Comparison of ENCODE assay signal across 8 cellular contexts in the genomic region with DNA sequence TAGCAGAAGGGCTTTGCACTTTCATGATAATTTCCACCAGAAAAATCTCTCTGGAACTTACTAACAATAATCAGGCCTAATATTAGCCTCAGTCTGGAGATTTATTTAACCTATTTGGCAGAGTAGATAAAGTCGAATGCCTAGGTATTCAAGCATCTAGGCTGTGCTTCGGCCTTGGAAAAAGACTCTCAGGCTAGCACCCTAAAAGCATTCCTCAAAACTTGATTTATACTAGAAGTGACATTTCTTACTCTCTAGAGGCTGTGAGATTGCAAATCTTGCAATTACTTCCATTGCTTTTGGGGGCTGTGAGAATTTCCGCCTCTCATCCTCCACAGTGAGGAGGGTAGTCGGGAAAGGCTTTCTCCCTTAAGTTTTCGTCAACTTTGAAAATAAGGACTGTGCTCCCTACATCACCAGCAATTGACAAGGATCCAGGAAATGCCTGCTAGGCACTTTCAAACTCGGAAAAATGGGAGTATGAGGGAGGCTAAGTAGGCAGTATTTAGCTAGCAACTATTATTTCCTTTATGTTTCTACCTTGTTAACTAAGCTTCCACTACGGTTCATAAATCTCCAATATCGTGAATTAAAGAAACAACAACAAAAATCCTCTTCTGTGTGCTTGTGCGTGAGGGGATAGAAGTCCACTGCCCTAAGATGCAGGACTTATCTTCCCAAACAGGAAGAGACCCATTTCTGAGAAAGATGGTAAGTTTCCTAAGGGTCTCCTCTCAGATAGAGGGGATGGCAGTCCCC. TPM values are rescaled to one million over a fixed set of nuclear protein-coding genes. Genes with fewer than 3 reads are reported as not detected.
DNase-seq lines count a peak whose midpoint lies in the region; TF ChIP-seq lines count a peak whose summit lies in the region.

No MANE protein-coding gene starts in this region.

- H2BK120ac ChIP-seq in mesendoderm (ENCODE audit: low read depth, low read length) = peak overlapping the region; percentile 52

- H3K27me3 ChIP-seq in left ventricle myocardium inferior (ENCODE audit: low read depth) (no peaks in the 10 kb centered on the region), brain microvascular endothelial cell (replicated peaks) (no peaks in the 10 kb centered on the region), mesendoderm (ENCODE audit: insufficient read depth, low read length, poor library complexity) (no peaks in the 10 kb centered on the region), vagina (no peaks in the 10 kb centered on the region)

- peaks cover 2% of the 10 kb centered on the region for H3K79me1 ChIP-seq in mesendoderm (ENCODE audit: low read length)

- H4K5ac ChIP-seq in mesendoderm (ENCODE audit: low read length) = no peak overlapping the region

- H3K36me3 ChIP-seq in left ventricle myocardium inferior = no peaks in the 10 kb centered on the region
- no peaks in the 10 kb centered on the region for H3K36me3 ChIP-seq in brain microvascular endothelial cell (replicated peaks)
- H3K36me3 ChIP-seq in mesendoderm (ENCODE audit: control insufficient read depth, insufficient read depth, low read length) = no peaks in the 10 kb centered on the region
- no peaks in the 10 kb centered on the region for H3K36me3 ChIP-seq in vagina

- H2AK5ac ChIP-seq in mesendoderm (ENCODE audit: low read length) = no peak overlapping the region

- H3K79me2 ChIP-seq in mesendoderm (ENCODE audit: control insufficient read depth, insufficient read depth, low read length) = peaks cover 12% of the 10 kb centered on the region

- intact Hi-C loops in left ventricle myocardium inferior (cut with micrococcal nuclease) = loop anchor here (5.0 kb wide), 1 partner anchor 625 kb away; no protein-coding TSS in a partner anchor
- intact Hi-C loops in cardiac septum (cut with DNase I) = loop anchor here (5.0 to 10.0 kb wide), 3 partner anchors 175 to 737 kb away; no protein-coding TSS in a partner anchor
- intact Hi-C loops in vagina (cut with DNase I) = loop anchor here (5.0 kb wide), 1 partner anchor 195 kb away; no protein-coding TSS in a partner anchor

- H3K56ac ChIP-seq in mesendoderm (ENCODE audit: low read length) = peak overlapping the region; percentile 69

- DNase-seq in left ventricle myocardium inferior (no peak), cardiac septum (ENCODE audit: low spot score) (no peak), brain microvascular endothelial cell (no peak), mesendoderm (peak; percentile 13), vagina (ENCODE audit: extremely low spot score in 2 of 2) (no peak), AG08396 (ENCODE audit: low spot score) (no peak), KBM-7 (no peak)
- no peak for DNase-seq in activated naive CD4-positive, alpha-beta T cell treated with Interleukin-2 at 50 U/mL for 16 hours

- H3K4me2 ChIP-seq in mesendoderm (ENCODE audit: low read length) = peak overlapping the region; percentile 4

- H3K4me3 ChIP-seq in left ventricle myocardium inferior (peak overlapping the region; percentile 92), brain microvascular endothelial cell (ENCODE audit: low read depth, low read length) (peak overlapping the region; percentile 79), mesendoderm (ENCODE audit: low read length) (peak overlapping the region; percentile 33), vagina (peak overlapping the region; percentile 73 to 78)

- H3K18ac ChIP-seq in mesendoderm (ENCODE audit: low read length) = peak overlapping the region; percentile 65

- TF ChIP-seq CTCF in left ventricle myocardium inferior (IDR thresholded peaks at IDR 0.05; ENCODE audit: borderline replicate concordance) (no peak), brain microvascular endothelial cell (IDR thresholded peaks at IDR 0.05; ENCODE audit: low read depth, low read length, missing control alignments) (no peak), vagina (IDR thresholded peaks at IDR 0.05) (no peak)

- H4K8ac ChIP-seq in mesendoderm (ENCODE audit: low read depth, low read length) = no peak overlapping the region

- H3K27ac ChIP-seq in left ventricle myocardium inferior (replicated peaks) = peak overlapping the region; percentile 97
- peak overlapping the region; percentile 63 for H3K27ac ChIP-seq in brain microvascular endothelial cell
- H3K27ac ChIP-seq in mesendoderm (ENCODE audit: low read depth, low read length) = peak overlapping the region; percentile 83
- peak overlapping the region; percentile 98 for H3K27ac ChIP-seq in vagina

- H3K4me1 ChIP-seq in left ventricle myocardium inferior (peaks cover 45% of the 10 kb centered on the region), mesendoderm (ENCODE audit: control insufficient read depth, low read depth, low read length) (peaks cover 6% of the 10 kb centered on the region), vagina (peaks cover 25% of the 10 kb centered on the region)

- in situ Hi-C loops in brain microvascular endothelial cell (cut with HindIII; ENCODE audit: low pct_ligation_motif_present, low sequenced_read_pairs) (loop anchor here (25.0 kb wide), 1 partner anchor 635 kb away; no protein-coding TSS in a partner anchor), KBM-7 (cut with MboI; ENCODE audit: low pct_unique_long_range_greater_than_20kb, low sequenced_read_pairs) (no loop called here)

- H3K4ac ChIP-seq in mesendoderm (ENCODE audit: low read depth, low read length) = no peak overlapping the region

- no peak overlapping the region for H2BK15ac ChIP-seq in mesendoderm (replicated peaks; ENCODE audit: low read depth)

- H2BK5ac ChIP-seq in mesendoderm (ENCODE audit: low read length) = no peak overlapping the region

- H3K9me3 ChIP-seq in left ventricle myocardium inferior (replicated peaks) (no peaks in the 10 kb centered on the region), vagina (no peaks in the 10 kb centered on the region)

- no peak for TF ChIP-seq POLR2A in vagina (IDR thresholded peaks at IDR 0.05)

- H3K23ac ChIP-seq in mesendoderm (ENCODE audit: low read length) = no peak overlapping the region

- no CpG with 5 or more reads among the region's 9 CpGs for WGBS in mesendoderm (ENCODE audit: extremely low coverage, insufficient coverage, low lambda C conversion rate)

- H3K9ac ChIP-seq in mesendoderm (ENCODE audit: low read length) = peak overlapping the region; percentile 74

RNA-seq across cellular contexts. Expression of a gene that starts 1.1 kb away (rescaled TPM):
- total RNA-seq in left ventricle myocardium inferior (35.1 TPM), cardiac septum (22.6 TPM), vagina (53.8 TPM)
- polyA plus RNA-seq in mesendoderm (2013, experiment 1 of 2) = 68.6 TPM
- 70.1 TPM for polyA plus RNA-seq in mesendoderm (2013, experiment 2 of 2)

Comparison
In these comparisons a context has a peak if more than half of its experiments do, and no peak if none do; other contexts are left out.
1. H3K4me3 ChIP-seq: peak in every context shown above with its lines; median percentile 92 in left ventricle myocardium inferior; 79 in brain microvascular endothelial cell; 76 in vagina; 33 in mesendoderm.